Comparison of ENCODE assay signal across 8 cellular contexts in genomic region chr1:826831-827220, GRCh38.
DNase-seq lines count a peak whose midpoint lies in the region; ATAC-seq and TF ChIP-seq lines count a peak whose summit lies in the region.
"Not testable (repeated sequence)": the region's sequence is repeated elsewhere in the genome, so short reads cannot be mapped to it uniquely, and the experiment has no call there.

No MANE protein-coding gene starts in this region.

- ATAC-seq in GM18517 (IDR thresholded peaks at IDR 0.05; ENCODE audit: unreplicated experiment) (peak; percentile 12), HG02623 (IDR thresholded peaks at IDR 0.05; ENCODE audit: unreplicated experiment) (peak; percentile 9), IMR-90 (ENCODE audit: low read depth) (peak; percentile 30)
- ATAC-seq in activated CD4-positive, alpha-beta T cell treated with anti-CD3 and anti-CD28 coated beads for 36 hours = peak; percentile 15

- H2AK9ac ChIP-seq in IMR-90 (replicated peaks; ENCODE audit: low read depth, low read length, poor library complexity) = not testable (repeated sequence)

- CTCF ChIA-PET in IMR-90 (lab: Yijun Ruan, JAX); activated CD4-positive, alpha-beta T cell treated with anti-CD3 and anti-CD28 coated beads for 36 hours (lab: Charles Lee): not testable (repeated sequence)

- peak overlapping the region; percentile 97; the same call in 1 of the 2 replicates for H3K23ac ChIP-seq in IMR-90 (ENCODE audit: low read depth, low read length)

- H2AK5ac ChIP-seq in IMR-90 (ENCODE audit: low read depth, low read length) = peak overlapping the region; percentile 84

- H3K9me3 ChIP-seq in IMR-90 (ENCODE audit: control insufficient read depth, insufficient read depth, low read length); colonic mucosa; iPS-20b (ENCODE audit: insufficient read depth, low read depth, low read length); ovary; vagina: not testable (repeated sequence)

- peak overlapping the region; percentile 62 for H4K91ac ChIP-seq in IMR-90 (ENCODE audit: insufficient read depth, low read depth, low read length)

- H4K20me1 ChIP-seq in IMR-90 (ENCODE audit: insufficient read depth, low read length) = peaks cover 20% of the 10 kb centered on the region

- BruUV-seq in IMR-90 (replicated peaks; lab: Mats Ljungman, UMichigan) = TSS peak; percentile 87

- H3K14ac ChIP-seq in IMR-90 (replicated peaks; ENCODE audit: low read depth, low read length) = peak overlapping the region; percentile 85

- H2BK120ac ChIP-seq in IMR-90 (ENCODE audit: low read depth, low read length) = peak overlapping the region; percentile 54

- H3K9me1 ChIP-seq in IMR-90 (ENCODE audit: insufficient read depth, low read length) = peaks cover 23% of the 10 kb centered on the region

- intact Hi-C loops in IMR-90 (cut with micrococcal nuclease); activated CD4-positive, alpha-beta T cell treated with anti-CD3 and anti-CD28 coated beads for 36 hours (cut with DNase I, micrococcal nuclease); colonic mucosa (cut with DNase I); ovary (cut with DNase I); vagina (cut with DNase I): not testable (repeated sequence)

- peak overlapping the region; percentile 56 for H4K5ac ChIP-seq in IMR-90 (ENCODE audit: low read depth, low read length)

- dilution Hi-C loops in IMR-90 (cut with HindIII; ENCODE audit: low sequenced_read_pairs, unreplicated experiment) = not testable (repeated sequence)

- not testable (repeated sequence) for H3K36me3 Mint-ChIP-seq in activated CD4-positive, alpha-beta T cell treated with anti-CD3 and anti-CD28 coated beads for 36 hours (ENCODE audit: low read depth)

- not testable (repeated sequence) for H2BK15ac ChIP-seq in IMR-90 (ENCODE audit: low read depth, low read length)

- H3K4ac ChIP-seq in IMR-90 (ENCODE audit: low read depth, low read length) = peak overlapping the region; percentile 94

- peak overlapping the region; percentile 92 for H3K4me3 Mint-ChIP-seq in activated CD4-positive, alpha-beta T cell treated with anti-CD3 and anti-CD28 coated beads for 36 hours

- H3K27ac Mint-ChIP-seq in activated CD4-positive, alpha-beta T cell treated with anti-CD3 and anti-CD28 coated beads for 36 hours = peak overlapping the region; percentile 93

- peak overlapping the region; percentile 94 for H2BK5ac ChIP-seq in IMR-90 (ENCODE audit: low read depth, low read length, poor library complexity, severe bottlenecking)

- H3K79me1 ChIP-seq in IMR-90 (ENCODE audit: low read depth in 1 of 2, low read length in 2 of 2) = peaks cover 26 to 42% of the 10 kb centered on the region in 2 experiments

- DNase-seq in IMR-90; activated CD4-positive, alpha-beta T cell treated with anti-CD3 and anti-CD28 coated beads for 36 hours; colonic mucosa; ovary; vagina (ENCODE audit: extremely low spot score in 2 of 2): not testable (repeated sequence)

- H3K36me3 ChIP-seq in IMR-90 (ENCODE audit: control insufficient read depth, insufficient read depth, low read length); colonic mucosa; iPS-20b (ENCODE audit: insufficient read depth, low read depth, low read length); ovary; vagina: not testable (repeated sequence)

- peak overlapping the region; percentile 65 to 82 for H4K8ac ChIP-seq in IMR-90 (ENCODE audit: low read depth in 2 of 2, low read length in 2 of 2)

- POLR2A ChIA-PET in IMR-90 (lab: Charles Lee; ENCODE audit: unreplicated experiment); activated CD4-positive, alpha-beta T cell treated with anti-CD3 and anti-CD28 coated beads for 36 hours (lab: Charles Lee): not testable (repeated sequence)

- not testable (repeated sequence) for TF ChIP-seq RAD21 in IMR-90 (IDR thresholded peaks at IDR 0.05; ENCODE audit: low read length)

- H3K9ac ChIP-seq in IMR-90 (ENCODE audit: low read depth, low read length) (peak overlapping the region; percentile 98), colonic mucosa (ENCODE audit: low read depth in 2 of 2, low read length in 2 of 2) (peak overlapping the region; percentile 61 to 72), iPS-20b (ENCODE audit: low read depth, low read length) (peak overlapping the region; percentile 48; the same call in 1 of the 2 replicates)

- H3K4me1 ChIP-seq in IMR-90 (ENCODE audit: control insufficient read depth, insufficient read depth, low read length); colonic mucosa; iPS-20b (ENCODE audit: insufficient read depth, low read length); ovary (ENCODE audit: insufficient read depth): not testable (repeated sequence)
- peaks cover 13% of the 10 kb centered on the region for H3K4me1 ChIP-seq in vagina

- peaks cover 27% of the 10 kb centered on the region for H3K4me1 Mint-ChIP-seq in activated CD4-positive, alpha-beta T cell treated with anti-CD3 and anti-CD28 coated beads for 36 hours

- 0 out of 2 replicates have a peak overlapping the region, but pooled peaks have one; percentile 10 for H3K56ac ChIP-seq in IMR-90 (ENCODE audit: extremely low read depth, insufficient read depth, low read length)

- H3K27ac ChIP-seq in IMR-90 (ENCODE audit: insufficient read depth, low read length) (peak overlapping the region; percentile 96), colonic mucosa (peak overlapping the region; percentile 86), ovary (peak overlapping the region; percentile 52 to 87), vagina (peak overlapping the region; percentile 87)
- not testable (repeated sequence) for H3K27ac ChIP-seq in iPS-20b (ENCODE audit: low read length)

- peak overlapping the region; percentile 80 for H3K4me3 ChIP-seq in IMR-90 (ENCODE audit: insufficient read depth, low read depth, low read length)
- peak overlapping the region; percentile 60 for H3K4me3 ChIP-seq in colonic mucosa
- H3K4me3 ChIP-seq in iPS-20b (ENCODE audit: low read length) = peak overlapping the region; percentile 73
- H3K4me3 ChIP-seq in ovary = peak overlapping the region; percentile 71
- H3K4me3 ChIP-seq in vagina = peak overlapping the region; percentile 62 to 69

- not testable (repeated sequence) for H2AFZ ChIP-seq in IMR-90 (replicated peaks; ENCODE audit: low read length, poor library complexity)

- 0% methylated on average over 2 of the region's 25 CpGs; no CpG with 5 or more reads in 1 of the 2 experiments for WGBS in IMR-90 (ENCODE audit: extremely low coverage in 2 of 2, insufficient read length in 1 of 2), 2 experiments
- 0% methylated on average over 12 to 23 of the region's 25 CpGs for WGBS in ovary, 3 donors

- H3K4me2 ChIP-seq in IMR-90 (ENCODE audit: low read depth, low read length) = peak overlapping the region; percentile 94

- in situ Hi-C loops in IMR-90 (cut with MboI; ENCODE audit: low sequenced_read_pairs) = not testable (repeated sequence)

- not testable (repeated sequence) for H2BK20ac ChIP-seq in IMR-90 (ENCODE audit: low read depth, low read length)

- 0 out of 2 replicates have a peak overlapping the region, but pooled peaks have one; percentile 24 for H3K18ac ChIP-seq in IMR-90 (ENCODE audit: low read depth, low read length)

- TF ChIP-seq CTCF in IMR-90 (conservative IDR thresholded peaks at IDR 0.05; ENCODE audit: low read depth, low read length); colonic mucosa (IDR thresholded peaks at IDR 0.05); ovary (IDR thresholded peaks at IDR 0.05); vagina (IDR thresholded peaks at IDR 0.05): not testable (repeated sequence)

- not testable (repeated sequence) for H3K27me3 ChIP-seq in IMR-90 (ENCODE audit: control insufficient read depth, insufficient read depth, low read length); colonic mucosa; iPS-20b (ENCODE audit: insufficient read depth, low read length); ovary; vagina

- TF ChIP-seq EP300 in ovary (IDR thresholded peaks at IDR 0.05) = not testable (repeated sequence)

- not testable (repeated sequence) for H3K9me3 Mint-ChIP-seq in activated CD4-positive, alpha-beta T cell treated with anti-CD3 and anti-CD28 coated beads for 36 hours (ENCODE audit: low read depth)

- peak; percentile 56; the same call in 1 of the 2 replicates for TF ChIP-seq POLR2A in IMR-90 (IDR thresholded peaks at IDR 0.05; ENCODE audit: low read depth, low read length)
- not testable (repeated sequence) for TF ChIP-seq POLR2A in ovary (IDR thresholded peaks at IDR 0.05); vagina (IDR thresholded peaks at IDR 0.05)

- H3K27me3 Mint-ChIP-seq in activated CD4-positive, alpha-beta T cell treated with anti-CD3 and anti-CD28 coated beads for 36 hours = not testable (repeated sequence)

Comparison
In these comparisons a context has a peak if more than half of its experiments do, and no peak if none do; other contexts are left out.
1. H3K9ac ChIP-seq: peak in every context shown above with its lines; median percentile 98 in IMR-90; 66 in colonic mucosa; 48 in iPS-20b.